Comparison of ENCODE assay signal across 22 cellular contexts in the genomic region with DNA sequence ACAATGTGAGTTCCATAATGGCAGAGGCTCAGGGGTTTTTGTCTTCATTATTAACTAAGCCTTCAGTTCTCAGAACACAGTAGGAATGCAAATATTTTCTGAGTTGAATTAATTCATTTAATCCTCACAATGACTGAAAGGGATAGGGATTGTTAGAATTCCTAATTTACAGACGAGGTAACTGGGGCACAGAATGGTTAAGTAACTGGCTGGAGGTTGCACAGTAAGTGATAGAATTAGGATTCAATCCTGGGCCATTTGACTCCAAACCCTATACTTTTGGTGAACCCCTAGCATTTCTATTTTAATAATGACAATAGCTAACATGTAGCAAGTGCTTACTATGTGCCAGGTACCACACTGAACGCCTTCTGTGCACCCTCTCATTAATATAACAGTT.
"Had no signal": no experiment of that assay in that cellular context is flagged by ENCODE, and none has a peak within 500 bp of the region (broad histone marks: within the 10 kb centered on the region; RNA-seq: fewer than 3 reads in every experiment).

No MANE protein-coding gene starts in this region.

- H3K4me2 ChIP-seq: hepatocyte had no signal

- H3K9me3 ChIP-seq: colonic mucosa, gastroesophageal sphincter, heart left ventricle, left lung, lower lobe of right lung had no signal

- H3K4me3 Mint-ChIP-seq: dendritic cell treated with granulocyte-macrophage colony-stimulating factor and Interleukin-4, amounts not matched to agents 40 ng/mL and 50 ng/mL, for 4 days; effector memory CD8-positive, alpha-beta T cell; endodermal cell; naive thymus-derived CD4-positive, alpha-beta T cell; natural killer cell had no signal

- H3K27me3 ChIP-seq: colonic mucosa, foreskin keratinocyte, gastroesophageal sphincter, heart left ventricle, hepatocyte, left lung had no signal

- H3K36me3 ChIP-seq: colonic mucosa, gastroesophageal sphincter, heart left ventricle, left lung, lower lobe of right lung had no signal

- DNase-seq: colonic mucosa; cortex of kidney; effector CD8-positive, alpha-beta T cell; effector memory CD8-positive, alpha-beta T cell; endodermal cell; heart left ventricle; hypothalamus; left cardiac atrium; left lung; left ventricle myocardium superior; lower lobe of right lung; naive thymus-derived CD4-positive, alpha-beta T cell; natural killer cell had no signal

- FAIRE-seq: endometrium, frontal cortex, islet of Langerhans had no signal

- H3K4me1 Mint-ChIP-seq: natural killer cell had no signal

- H3K4me3 ChIP-seq: colonic mucosa, gastroesophageal sphincter, heart left ventricle, hepatocyte, left lung, lower lobe of right lung had no signal

- H3K79me2 ChIP-seq: hepatocyte had no signal

- H2AFZ ChIP-seq: hepatocyte had no signal

- H3K27me3 Mint-ChIP-seq: effector memory CD8-positive, alpha-beta T cell had no signal

- H3K9me3 Mint-ChIP-seq: effector memory CD8-positive, alpha-beta T cell; endodermal cell; natural killer cell had no signal

- H3K4me1 ChIP-seq: left lung, lower lobe of right lung had no signal

- ATAC-seq: effector memory CD8-positive, alpha-beta T cell; esophagus mucosa; gastroesophageal sphincter; heart left ventricle; left cardiac atrium; left lung; left ventricle myocardium superior; lower lobe of right lung; naive thymus-derived CD4-positive, alpha-beta T cell; natural killer cell had no signal

- H3K27ac Mint-ChIP-seq: dendritic cell treated with granulocyte-macrophage colony-stimulating factor and Interleukin-4, amounts not matched to agents 40 ng/mL and 50 ng/mL, for 4 days; effector memory CD8-positive, alpha-beta T cell; naive thymus-derived CD4-positive, alpha-beta T cell; natural killer cell had no signal

- H3K27ac ChIP-seq: colonic mucosa, epithelial cell of prostate, foreskin keratinocyte, gastroesophageal sphincter, heart left ventricle, hepatocyte, left lung, lower lobe of right lung had no signal

- H3K36me3 Mint-ChIP-seq: naive thymus-derived CD4-positive, alpha-beta T cell; natural killer cell had no signal
